Comparison of ENCODE assay signal across 9 cellular contexts in genomic region chr2:142868281-142868762, GRCh38. TPM values are rescaled to one million over a fixed set of nuclear protein-coding genes. Genes with fewer than 3 reads are reported as not detected.
DNase-seq lines count a peak whose midpoint lies in the region; ATAC-seq and TF ChIP-seq lines count a peak whose summit lies in the region.
"Had no signal": no experiment of that assay in that cellular context is flagged by ENCODE, and none has a peak within 500 bp of the region (broad histone marks: within the 10 kb centered on the region; RNA-seq: fewer than 3 reads in every experiment).

No MANE protein-coding gene starts in this region.

- DNase-seq in epithelial cell of proximal tubule (ENCODE audit: low read depth) = no peak
- peak; percentile 90 for DNase-seq in posterior vena cava (ENCODE audit: low spot score)
- DNase-seq in T-helper 2 cell = no peak
- DNase-seq in NCI-H774 (lab: John Stamatoyannopoulos, UW) = no peak
- no peak for DNase-seq in SHP77 treated with DMSO at 0.1 percent for 48 hours (lab: John Stamatoyannopoulos, UW)

- peak overlapping the region; percentile 16 for H3K4me3 ChIP-seq in epithelial cell of proximal tubule (ENCODE audit: low read depth, low read length)
- H3K4me3 ChIP-seq: thyroid gland had no signal

- TF ChIP-seq CTCF in epithelial cell of proximal tubule (conservative IDR thresholded peaks at IDR 0.05; ENCODE audit: low read depth, low read length) = no peak

- intact Hi-C loops in posterior vena cava (cut with DNase I) = no loop called here

- ATAC-seq in GM18520 (IDR thresholded peaks at IDR 0.05; ENCODE audit: unreplicated experiment) (peak; percentile 39), HG03175 (IDR thresholded peaks at IDR 0.05; ENCODE audit: unreplicated experiment) (peak; percentile 41), GM21390 (IDR thresholded peaks at IDR 0.05; ENCODE audit: unreplicated experiment) (no peak)

RNA-seq across cellular contexts. Expression of gene KYNU, which starts 9.1 kb away (rescaled TPM):
- 1.3 and 2.0 TPM in 2 replicates for total RNA-seq in epithelial cell of proximal tubule
- 1 to 10 TPM; 3.0 to 6.9 TPM for total RNA-seq in posterior vena cava
